In the genomic region with DNA sequence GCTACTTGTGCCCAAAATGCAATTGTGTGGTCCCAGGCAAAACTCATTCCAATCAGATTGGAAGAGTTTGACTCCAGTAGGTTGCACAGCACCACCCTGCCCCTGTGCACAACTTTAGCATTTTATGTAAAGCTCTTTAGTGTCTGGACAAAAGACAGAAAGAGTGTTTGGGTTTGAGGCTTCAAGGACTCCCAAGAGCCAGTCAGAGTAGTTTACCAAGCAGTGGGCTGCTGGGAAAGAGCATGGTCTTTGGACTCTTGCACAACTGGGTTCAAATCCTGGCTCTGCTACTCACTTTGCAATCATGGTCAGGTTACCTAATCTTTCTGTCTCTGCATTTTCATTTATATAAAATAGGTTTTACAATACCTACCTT, we compare ENCODE assay signal across 15 cellular contexts.
"Had no signal": no experiment of that assay in that cellular context is flagged by ENCODE, and none has a peak within 500 bp of the region (broad histone marks: within the 10 kb centered on the region; RNA-seq: fewer than 3 reads in every experiment).

No MANE protein-coding gene starts in this region.

- H3K4me1 ChIP-seq: pancreas, testis had no signal

- H3K9ac ChIP-seq: SK-N-SH had no signal

- H3K4me2 ChIP-seq: SK-N-SH had no signal

- H3K4me3 ChIP-seq: pancreas, skin epidermis, testis had no signal

- FAIRE-seq: pancreas had no signal

- DNase-seq: activated CD4-positive, alpha-beta T cell treated with anti-CD3 and anti-CD28 coated beads for 1 hour; activated CD4-positive, alpha-beta T cell treated with anti-CD3 and anti-CD28 coated beads, Interleukin-2, amount 50 U/mL, for 4 hours; activated naive CD4-positive, alpha-beta T cell treated with Interleukin-2 at 50 U/mL for 16 hours; aorta; endodermal cell; erythroblast; mammary epithelial cell; naive thymus-derived CD8-positive, alpha-beta T cell; pancreas; SK-N-SH; T-cell; T1000; testis had no signal

- H3K9me3 ChIP-seq: pancreas, SK-N-SH, testis had no signal

- H3K27ac ChIP-seq: pancreas, skin epidermis, testis had no signal

- ATAC-seq: activated T-helper 17 cell treated with anti-CD3 and anti-CD28 coated beads, Interleukin-2, amount 50 U/mL, for 72 hours; naive thymus-derived CD8-positive, alpha-beta T cell; pancreas; T-cell had no signal

- H3K9me2 ChIP-seq: SK-N-SH had no signal

- H3K27me3 ChIP-seq: pancreas, testis had no signal
